9 cellular contexts compared by ENCODE assay signal in the genomic region with DNA sequence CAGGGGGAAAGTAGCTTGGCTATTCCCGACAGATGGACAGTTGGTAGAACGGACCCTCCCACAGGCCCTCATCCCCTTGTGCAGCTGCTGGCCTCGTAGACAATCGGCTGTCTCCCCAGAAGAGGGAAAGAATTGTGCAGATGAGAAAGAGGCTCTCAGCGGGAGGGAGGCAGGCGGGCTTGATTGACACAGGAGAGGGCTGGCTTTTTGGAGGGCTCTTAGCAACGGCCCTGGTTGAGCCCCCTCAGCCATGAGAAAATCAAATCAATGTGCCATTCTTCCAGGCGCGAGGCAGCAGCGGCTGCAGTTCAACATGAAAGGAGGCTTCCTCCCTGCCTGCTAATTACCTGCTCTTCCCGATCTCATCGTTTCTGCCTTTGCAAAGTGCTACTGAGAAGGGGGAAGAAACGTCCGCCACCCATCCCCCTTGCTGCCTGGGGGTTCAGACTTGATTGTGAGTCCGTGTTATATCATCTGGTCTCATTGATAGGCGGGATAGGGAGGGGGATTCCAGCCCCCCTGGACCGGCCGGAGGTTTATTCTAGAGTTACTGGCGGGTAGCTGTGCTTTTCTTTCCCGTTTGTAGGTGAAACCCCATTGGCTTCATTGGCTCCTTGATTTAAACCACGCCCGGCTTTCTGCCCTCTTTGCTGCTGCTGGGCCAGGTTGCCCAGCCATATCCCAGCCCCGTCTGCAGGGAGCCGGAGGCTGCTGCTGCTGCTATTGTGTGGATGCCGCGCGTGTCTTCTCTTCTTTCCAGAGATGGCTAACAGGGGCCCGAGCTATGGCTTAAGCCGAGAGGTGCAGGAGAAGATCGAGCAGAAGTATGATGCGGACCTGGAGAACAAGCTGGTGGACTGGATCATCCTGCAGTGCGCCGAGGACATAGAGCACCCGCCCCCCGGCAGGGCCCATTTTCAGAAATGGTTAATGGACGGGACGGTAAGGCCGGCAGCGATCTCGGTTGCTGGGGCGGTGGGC. TPM values are rescaled to one million over a fixed set of nuclear protein-coding genes. Genes with fewer than 3 reads are reported as not detected.
DNase-seq lines count a peak whose midpoint lies in the region; ATAC-seq and TF ChIP-seq lines count a peak whose summit lies in the region.
"Had no signal": no experiment of that assay in that cellular context is flagged by ENCODE, and none has a peak within 500 bp of the region (broad histone marks: within the 10 kb centered on the region; RNA-seq: fewer than 3 reads in every experiment).

A gene (plus strand): TSS at position 262 of the 981 bp plus-strand sequence. CDS start 501 bp downstream, at position 763.

- H3K79me1 ChIP-seq in H9 (ENCODE audit: insufficient read depth, low read depth, low read length, poor library complexity, severe bottlenecking) = no peaks in the 10 kb centered on the region

- H3K23ac ChIP-seq in H9 (ENCODE audit: insufficient read length, low read depth, low read length) = no peak within 1 kb of the TSS

- no peak within 1 kb of the TSS for H3K18ac ChIP-seq in H9 (ENCODE audit: insufficient read length, low read depth, low read length)

- H3K36me3 Mint-ChIP-seq in CD8-positive, alpha-beta memory T cell = peaks cover 0 to 2% (median 2%) of the 10 kb centered on the region in 3 donors
- H3K36me3 Mint-ChIP-seq in H9 (ENCODE audit: insufficient read depth in 1 of 3, low read depth in 3 of 3) = peaks cover 0 to 8% (median 0%) of the 10 kb centered on the region in 3 experiments; a peak in 2 of 7 replicates
- peaks cover 4 to 5% of the 10 kb centered on the region in 2 donors for H3K36me3 Mint-ChIP-seq in stimulated activated naive B cell treated with anti-CD40 and anti-IgM and Interleukin-4, amounts not matched to agents 10 μg/mL and 1 μg/mL and 100 μg/mL, for 72 hours

- H3T11ph ChIP-seq in H9 (ENCODE audit: low read length) = no peak within 1 kb of the TSS

- H4K91ac ChIP-seq in H9 (ENCODE audit: insufficient read length, low read depth, low read length) = no peak within 1 kb of the TSS

- peak within 1 kb of the TSS in 6 of 7 donors; percentile 25 to 67 (median 58) for H3K4me3 Mint-ChIP-seq in CD8-positive, alpha-beta memory T cell
- H3K4me3 Mint-ChIP-seq in H9 = peak within 1 kb of the TSS; percentile 89 to 91
- H3K4me3 Mint-ChIP-seq in stimulated activated naive B cell treated with anti-CD40 and anti-IgM and Interleukin-4, amounts not matched to agents 10 μg/mL and 1 μg/mL and 100 μg/mL, for 72 hours = peak within 1 kb of the TSS; percentile 84 to 86

- no peak within 1 kb of the TSS for H2BK5ac ChIP-seq in H9 (ENCODE audit: insufficient read length, low read length)

- no peak within 1 kb of the TSS for H2BK15ac ChIP-seq in H9 (ENCODE audit: low read depth, low read length)

- H2BK120ac ChIP-seq in H9 (ENCODE audit: low read depth, low read length, poor library complexity, severe bottlenecking) = no peak within 1 kb of the TSS

- intact Hi-C loops in left colon (cut with DNase I, micrococcal nuclease) = no loop called here

- no peak within 1 kb of the TSS for H4K5ac ChIP-seq in H9 (ENCODE audit: insufficient read length, low read depth, low read length)

- no peak for TF ChIP-seq CTCF in H9 (conservative IDR thresholded peaks at IDR 0.05)

- H3K9me3 Mint-ChIP-seq in CD8-positive, alpha-beta memory T cell = no peaks in the 10 kb centered on the region
- no peaks in the 10 kb centered on the region for H3K9me3 Mint-ChIP-seq in H9
- no peaks in the 10 kb centered on the region for H3K9me3 Mint-ChIP-seq in stimulated activated naive B cell treated with anti-CD40 and anti-IgM and Interleukin-4, amounts not matched to agents 10 μg/mL and 1 μg/mL and 100 μg/mL, for 72 hours

- H3K4me3 ChIP-seq in CD8-positive, alpha-beta memory T cell (ENCODE audit: low read length) = peak within 1 kb of the TSS; percentile 12

- ATAC-seq in left colon = peak; percentile 84
- peak; percentile 70 to 75 for ATAC-seq in stimulated activated naive B cell treated with anti-CD40 and anti-IgM and Interleukin-4, amounts not matched to agents 10 μg/mL and 1 μg/mL and 100 μg/mL, for 72 hours (replicated peaks)
- ATAC-seq in HG03159 (IDR thresholded peaks at IDR 0.05; ENCODE audit: unreplicated experiment) = no peak

- H2BK12ac ChIP-seq in H9 (ENCODE audit: insufficient read length, low read depth, low read length) = no peak within 1 kb of the TSS

- no peaks in the 10 kb centered on the region for H3K79me2 ChIP-seq in H9 (ENCODE audit: insufficient read depth, low read length)

- H3K36me3 ChIP-seq in CD8-positive, alpha-beta memory T cell (ENCODE audit: insufficient read depth, low read length) = no peaks in the 10 kb centered on the region

- WGBS in H9 (ENCODE audit: extremely low coverage, insufficient read length, low lambda C conversion rate) = no CpG with 5 or more reads among the region's 41 CpGs

- no peaks in the 10 kb centered on the region for H4K20me1 ChIP-seq in H9 (ENCODE audit: control insufficient read depth, insufficient read depth, insufficient read length)

- H3K56ac ChIP-seq in H9 (ENCODE audit: insufficient read length, low read depth, low read length) = no peak within 1 kb of the TSS

- DNase-seq in CD8-positive, alpha-beta memory T cell = no peak
- DNase-seq in H9 = peak; percentile 68
- peak; percentile 19 to 78 for DNase-seq in NCI-H526 (lab: John Stamatoyannopoulos, UW)
- DNase-seq in cerebellum (ENCODE audit: low spot score) = peak; percentile 80
- peak in 1 of 2 donors; percentile 44 for DNase-seq in left colon
- no peak for DNase-seq in stimulated activated naive B cell treated with anti-CD40 and anti-IgM and Interleukin-4, amounts not matched to agents 10 μg/mL and 1 μg/mL and 100 μg/mL, for 72 hours
- DNase-seq in SIG-M5 (lab: John Stamatoyannopoulos, UW) = no peak

- H3K27ac ChIP-seq in CD8-positive, alpha-beta memory T cell (ENCODE audit: low read depth, low read length) = no peak within 1 kb of the TSS
- H3K27ac ChIP-seq in H9 (ENCODE audit: insufficient read length, low read depth, low read length) = no peak within 1 kb of the TSS
- H3K27ac ChIP-seq: HL-60 had no signal

- H4K8ac ChIP-seq in H9 (replicated peaks; ENCODE audit: insufficient read length, low read depth, low read length) = no peak within 1 kb of the TSS

- no peak within 1 kb of the TSS for H2BK20ac ChIP-seq in H9 (ENCODE audit: low read depth, low read length, poor library complexity, severe bottlenecking)

- peaks cover 15% of the 10 kb centered on the region for H3K4me1 ChIP-seq in CD8-positive, alpha-beta memory T cell (ENCODE audit: insufficient read depth, low read length)
- 0 out of 2 replicates have a peak, but pooled peaks cover 7% of the 10 kb centered on the region for H3K4me1 ChIP-seq in H9 (ENCODE audit: insufficient read depth, low read length)

- peak within 1 kb of the TSS; percentile 62 for H3K4me2 ChIP-seq in H9 (ENCODE audit: insufficient read depth, insufficient read length, low read length)

- no peak within 1 kb of the TSS for H3K4ac ChIP-seq in H9 (ENCODE audit: low read depth, low read length)

- H2AFZ ChIP-seq in H9 (ENCODE audit: low read length) = no peak within 1 kb of the TSS

- CTCF ChIA-PET in CD8-positive, alpha-beta memory T cell (lab: Charles Lee) = interaction anchor here (0.8 to 10.3 kb wide), 3 partner anchors 9 to 290 kb away, joined by 4 to 50 read pairs (median 9); no protein-coding TSS in a partner anchor

- no peaks in the 10 kb centered on the region for H3K27me3 ChIP-seq in CD8-positive, alpha-beta memory T cell (ENCODE audit: insufficient read depth, low read length, poor library complexity, severe bottlenecking)
- H3K27me3 ChIP-seq in H9 (ENCODE audit: insufficient read depth, low read length) = no peaks in the 10 kb centered on the region

- POLR2A ChIA-PET in CD8-positive, alpha-beta memory T cell (lab: Charles Lee) = no interaction called here

- peak within 1 kb of the TSS; percentile 20 for H3K9ac ChIP-seq in H9 (ENCODE audit: extremely low read depth, insufficient read length, low read length)

- no peak within 1 kb of the TSS for H2AK5ac ChIP-seq in H9 (ENCODE audit: insufficient read length, low read length)

- peak within 1 kb of the TSS in 1 of 8 donors; percentile 4 for H3K27ac Mint-ChIP-seq in CD8-positive, alpha-beta memory T cell
- H3K27ac Mint-ChIP-seq in H9 = peak within 1 kb of the TSS in 2 of 3 experiments; percentile 32 to 79; a peak in 4 of 7 replicates
- H3K27ac Mint-ChIP-seq in stimulated activated naive B cell treated with anti-CD40 and anti-IgM and Interleukin-4, amounts not matched to agents 10 μg/mL and 1 μg/mL and 100 μg/mL, for 72 hours = peak within 1 kb of the TSS; percentile 60

- H3K14ac ChIP-seq in H9 (ENCODE audit: insufficient read depth, low read length) = peak within 1 kb of the TSS; percentile 59

- H3K23me2 ChIP-seq in H9 (ENCODE audit: insufficient read length, low read depth, low read length, poor library complexity, severe bottlenecking) = peaks cover 15% of the 10 kb centered on the region

- H3K27me3 Mint-ChIP-seq in CD8-positive, alpha-beta memory T cell = peaks cover 0 to 5% of the 10 kb centered on the region in 2 donors
- H3K27me3 Mint-ChIP-seq in H9 (ENCODE audit: low read depth) = peaks cover 28% of the 10 kb centered on the region
- peaks cover 9 to 10% of the 10 kb centered on the region in 2 donors for H3K27me3 Mint-ChIP-seq in stimulated activated naive B cell treated with anti-CD40 and anti-IgM and Interleukin-4, amounts not matched to agents 10 μg/mL and 1 μg/mL and 100 μg/mL, for 72 hours

- H3K9me3 ChIP-seq in CD8-positive, alpha-beta memory T cell (ENCODE audit: low read length) = no peaks in the 10 kb centered on the region
- H3K9me3 ChIP-seq in H9 (ENCODE audit: control insufficient read depth, low read depth, low read length) = no peaks in the 10 kb centered on the region

- H3K4me1 Mint-ChIP-seq in CD8-positive, alpha-beta memory T cell = peaks cover 20 to 25% (median 21%) of the 10 kb centered on the region in 3 donors
- peaks cover 36 to 51% of the 10 kb centered on the region in 2 experiments for H3K4me1 Mint-ChIP-seq in H9
- H3K4me1 Mint-ChIP-seq in stimulated activated naive B cell treated with anti-CD40 and anti-IgM and Interleukin-4, amounts not matched to agents 10 μg/mL and 1 μg/mL and 100 μg/mL, for 72 hours = peaks cover 9 to 23% of the 10 kb centered on the region in 2 donors

RNA-seq across cellular contexts. Expression of the gene that starts here (rescaled TPM):
- not detected for total RNA-seq in CD8-positive, alpha-beta memory T cell
- not detected for polyA plus RNA-seq in CD8-positive, alpha-beta memory T cell
- total RNA-seq in H9 (2021) = 6.4 and 7.5 TPM in 2 replicates
- total RNA-seq in cerebellum = 91.8 TPM
- total RNA-seq in left colon = 1 to 10 TPM in 1 of 2 donors, under 1 TPM in 1; 0.37 to 1.0 TPM

Comparison
In these comparisons a context has a peak if more than half of its experiments do, and no peak if none do; other contexts are left out.
1. RNA of the gene that starts here (total RNA-seq): 91.8 TPM in cerebellum (single experiment); 6.4 to 7.5 TPM in H9, 0.37 to 1.0 TPM in left colon and not detected in CD8-positive, alpha-beta memory T cell; every median in the first group is over 10 times any median in the second.
2. DNase-seq: peak in H9 (single experiment), NCI-H526 (2 of 2) and cerebellum (single experiment); none in CD8-positive, alpha-beta memory T cell (0 of 5), stimulated activated naive B cell treated with anti-CD40 and anti-IgM and Interleukin-4, amounts not matched to agents 10 μg/mL and 1 μg/mL and 100 μg/mL, for 72 hours (single experiment) and SIG-M5 (single experiment).
3. Peak in every context shown above with its lines, with median percentiles within 50 percentile points of each other: H3K4me3 Mint-ChIP-seq.